11 cellular contexts compared by ENCODE assay signal in genomic region chr1:6484826-6485139, GRCh38.
DNase-seq lines count a peak whose midpoint lies in the region; ATAC-seq and TF ChIP-seq lines count a peak whose summit lies in the region.
"Had no signal": no experiment of that assay in that cellular context is flagged by ENCODE, and none has a peak within 500 bp of the region (broad histone marks: within the 10 kb centered on the region; RNA-seq: fewer than 3 reads in every experiment).

No MANE protein-coding gene starts in this region.

- peaks cover 4% of the 10 kb centered on the region for H3K36me3 Mint-ChIP-seq in nephron progenitor cell (ENCODE audit: low read depth)
- H3K36me3 Mint-ChIP-seq: naive thymus-derived CD4-positive, alpha-beta T cell had no signal

- H3K4me3 Mint-ChIP-seq in stimulated activated naive CD8-positive, alpha-beta T cell treated with anti-CD3 and anti-CD28 coated beads, Interleukin-15, amount 100 ng/mL, for 72 hours, result peak overlapping the region; percentile 12 to 65
- peak overlapping the region; percentile 91 for H3K4me3 Mint-ChIP-seq in nephron progenitor cell

- H3K27ac ChIP-seq in effector memory CD4-positive, alpha-beta T cell (ENCODE audit: insufficient read depth, low read length, poor library complexity, severe bottlenecking), result no peak overlapping the region

- H3K9me3 ChIP-seq in effector memory CD4-positive, alpha-beta T cell (ENCODE audit: control insufficient read depth, low read length), result no peaks in the 10 kb centered on the region

- no peak for DNase-seq in stimulated activated naive CD8-positive, alpha-beta T cell treated with anti-CD3 and anti-CD28 coated beads, Interleukin-15, amount 100 ng/mL, for 72 hours
- no peak for DNase-seq in stimulated activated naive CD8-positive, alpha-beta T cell treated with anti-CD3 and anti-CD28 coated beads, Interleukin-15, Interleukin-2, amounts not matched to agents 100 U/mL and 50 U/mL, for 24 hours
- DNase-seq in fibroblast of pulmonary artery (ENCODE audit: low read depth) (no peak), nephron progenitor cell (no peak), CD1c-positive myeloid dendritic cell (ENCODE audit: extremely low spot score) (no peak), NCI-H2107 (lab: John Stamatoyannopoulos, UW) (no peak)
- no peak for DNase-seq in effector memory CD4-positive, alpha-beta T cell
- DNase-seq: naive thymus-derived CD4-positive, alpha-beta T cell; SW 1271 had no signal

- peaks cover 13% of the 10 kb centered on the region for H3K4me1 Mint-ChIP-seq in stimulated activated naive CD8-positive, alpha-beta T cell treated with anti-CD3 and anti-CD28 coated beads, Interleukin-15, amount 100 ng/mL, for 72 hours
- peaks cover 35% of the 10 kb centered on the region for H3K4me1 Mint-ChIP-seq in nephron progenitor cell

- H3K9me3 Mint-ChIP-seq in stimulated activated naive CD8-positive, alpha-beta T cell treated with anti-CD3 and anti-CD28 coated beads, Interleukin-15, amount 100 ng/mL, for 72 hours, result no peaks in the 10 kb centered on the region
- H3K9me3 Mint-ChIP-seq in nephron progenitor cell, result no peaks in the 10 kb centered on the region
- H3K9me3 Mint-ChIP-seq: naive thymus-derived CD4-positive, alpha-beta T cell had no signal

- H3K4me3 ChIP-seq in fibroblast of pulmonary artery (replicated peaks; ENCODE audit: low read depth, low read length), result peak overlapping the region; percentile 62
- H3K4me3 ChIP-seq in effector memory CD4-positive, alpha-beta T cell (ENCODE audit: insufficient read depth, low read depth, low read length, poor library complexity, severe bottlenecking), result no peak overlapping the region
- H3K4me3 ChIP-seq: K562 had no signal

- H3K36me3 ChIP-seq in effector memory CD4-positive, alpha-beta T cell (ENCODE audit: control insufficient read depth, insufficient read depth, low read length), result no peaks in the 10 kb centered on the region

- H3K27me3 ChIP-seq in effector memory CD4-positive, alpha-beta T cell (replicated peaks; ENCODE audit: control insufficient read depth, insufficient read depth, low read length, poor library complexity, severe bottlenecking), result peaks cover 22% of the 10 kb centered on the region

- TF ChIP-seq CTCF in fibroblast of pulmonary artery (IDR thresholded peaks at IDR 0.05; ENCODE audit: low read length, missing control alignments) (no peak), nephron progenitor cell (IDR thresholded peaks at IDR 0.05) (no peak)

- peaks cover 22% of the 10 kb centered on the region for H3K4me1 ChIP-seq in effector memory CD4-positive, alpha-beta T cell (ENCODE audit: control insufficient read depth, insufficient read depth, low read length, poor library complexity, severe bottlenecking)

- ATAC-seq in stimulated activated naive CD8-positive, alpha-beta T cell treated with anti-CD3 and anti-CD28 coated beads, Interleukin-15, amount 100 ng/mL, for 72 hours, result no peak
- ATAC-seq in stimulated activated naive CD8-positive, alpha-beta T cell treated with anti-CD3 and anti-CD28 coated beads, Interleukin-15, Interleukin-2, amounts not matched to agents 100 U/mL and 50 U/mL, for 24 hours, result no peak
- no peak for ATAC-seq in HG02885 (IDR thresholded peaks at IDR 0.05; ENCODE audit: poor library complexity, unreplicated experiment)
- ATAC-seq: K562; naive thymus-derived CD4-positive, alpha-beta T cell had no signal

- H3K27me3 Mint-ChIP-seq in stimulated activated naive CD8-positive, alpha-beta T cell treated with anti-CD3 and anti-CD28 coated beads, Interleukin-15, amount 100 ng/mL, for 72 hours, result peaks cover 57% of the 10 kb centered on the region
- peaks cover 42% of the 10 kb centered on the region for H3K27me3 Mint-ChIP-seq in nephron progenitor cell (ENCODE audit: low read depth, poor library complexity)

- no peak overlapping the region for H3K27ac Mint-ChIP-seq in stimulated activated naive CD8-positive, alpha-beta T cell treated with anti-CD3 and anti-CD28 coated beads, Interleukin-15, amount 100 ng/mL, for 72 hours
- no peak overlapping the region for H3K27ac Mint-ChIP-seq in nephron progenitor cell
